In genomic region chr16:11586375-11586855, GRCh38 we compare ENCODE assay signal across 8 cellular contexts. TPM values are rescaled to one million over a fixed set of nuclear protein-coding genes. Genes with fewer than 3 reads are reported as not detected.
A peak's percentile ranks its signal among the peaks of the same experiment; 100 is the strongest.
DNase-seq lines count a peak whose midpoint lies in the region; ATAC-seq lines count a peak whose summit lies in the region.

No MANE protein-coding gene starts in this region.

- peaks cover 2% of the 10 kb centered on the region for H3K36me3 Mint-ChIP-seq in activated naive CD4-positive, alpha-beta T cell treated with anti-CD3 and anti-CD28 coated beads, Interleukin-2, amount 50 U/mL, for 24 hours
- peaks cover 1 to 20% of the 10 kb centered on the region in 2 donors for H3K36me3 Mint-ChIP-seq in stimulated activated naive B cell treated with anti-CD40 and anti-IgM and Interleukin-4, amounts not matched to agents 10 μg/mL and 1 μg/mL and 100 μg/mL, for 72 hours

- ATAC-seq in GM18907 (IDR thresholded peaks at IDR 0.05; ENCODE audit: unreplicated experiment) (peak; percentile 23), HG03025 (IDR thresholded peaks at IDR 0.05; ENCODE audit: low FRiP score, unreplicated experiment) (peak; percentile 6)
- ATAC-seq in stimulated activated naive B cell treated with anti-CD40 and anti-IgM and Interleukin-4, amounts not matched to agents 10 μg/mL and 1 μg/mL and 100 μg/mL, for 72 hours (replicated peaks): peak; percentile 26 to 27

- H3K27ac ChIP-seq in iPS DF 6.9 (ENCODE audit: low read length): no peak overlapping the region

- peak overlapping the region; percentile 55 for H3K4me3 ChIP-seq in iPS DF 6.9 (ENCODE audit: low read length)

- peaks cover 3% of the 10 kb centered on the region; the same call in 1 of the 2 replicates for H3K36me3 ChIP-seq in iPS DF 6.9 (ENCODE audit: control insufficient read depth, insufficient read depth, low read length)

- no peaks in the 10 kb centered on the region for H3K9me3 Mint-ChIP-seq in activated naive CD4-positive, alpha-beta T cell treated with anti-CD3 and anti-CD28 coated beads, Interleukin-2, amount 50 U/mL, for 24 hours
- no peaks in the 10 kb centered on the region for H3K9me3 Mint-ChIP-seq in stimulated activated naive B cell treated with anti-CD40 and anti-IgM and Interleukin-4, amounts not matched to agents 10 μg/mL and 1 μg/mL and 100 μg/mL, for 72 hours

- peaks cover 4% of the 10 kb centered on the region for H3K27me3 ChIP-seq in iPS DF 6.9 (ENCODE audit: control insufficient read depth, insufficient read depth, low read length)

- WGBS in iPS DF 6.9 (ENCODE audit: insufficient coverage, insufficient read length): no CpG with 5 or more reads among the region's 49 CpGs

- in situ Hi-C loops in G401 (cut with HindIII; ENCODE audit: low sequenced_read_pairs): no loop called here

- H3K27ac Mint-ChIP-seq in activated naive CD4-positive, alpha-beta T cell treated with anti-CD3 and anti-CD28 coated beads, Interleukin-2, amount 50 U/mL, for 24 hours: peak overlapping the region; percentile 99
- H3K27ac Mint-ChIP-seq in stimulated activated naive B cell treated with anti-CD40 and anti-IgM and Interleukin-4, amounts not matched to agents 10 μg/mL and 1 μg/mL and 100 μg/mL, for 72 hours: peak overlapping the region; percentile 98

- DNase-seq in iPS DF 6.9 (ENCODE audit: low read depth, low spot score) (no peak), G401 (ENCODE audit: low spot score) (no peak), NCI-H345 treated with DMSO at 0.1 percent for 48 hours (lab: John Stamatoyannopoulos, UW; ENCODE audit: unreplicated experiment) (no peak), SW480 (ENCODE audit: low spot score) (no peak)
- peak; percentile 35 for DNase-seq in stimulated activated naive B cell treated with anti-CD40 and anti-IgM and Interleukin-4, amounts not matched to agents 10 μg/mL and 1 μg/mL and 100 μg/mL, for 72 hours

- peaks cover 11% of the 10 kb centered on the region for H3K4me1 ChIP-seq in iPS DF 6.9 (ENCODE audit: control insufficient read depth, insufficient read depth, low read length)

- no peaks in the 10 kb centered on the region for H3K27me3 Mint-ChIP-seq in activated naive CD4-positive, alpha-beta T cell treated with anti-CD3 and anti-CD28 coated beads, Interleukin-2, amount 50 U/mL, for 24 hours
- no peaks in the 10 kb centered on the region for H3K27me3 Mint-ChIP-seq in stimulated activated naive B cell treated with anti-CD40 and anti-IgM and Interleukin-4, amounts not matched to agents 10 μg/mL and 1 μg/mL and 100 μg/mL, for 72 hours

- no peaks in the 10 kb centered on the region for H3K9me3 ChIP-seq in iPS DF 6.9 (ENCODE audit: control insufficient read depth, insufficient read depth, low read length)

- peak overlapping the region; percentile 99 for H3K4me3 Mint-ChIP-seq in activated naive CD4-positive, alpha-beta T cell treated with anti-CD3 and anti-CD28 coated beads, Interleukin-2, amount 50 U/mL, for 24 hours
- peak overlapping the region; percentile 84 to 97 for H3K4me3 Mint-ChIP-seq in stimulated activated naive B cell treated with anti-CD40 and anti-IgM and Interleukin-4, amounts not matched to agents 10 μg/mL and 1 μg/mL and 100 μg/mL, for 72 hours

- H3K4me1 Mint-ChIP-seq in activated naive CD4-positive, alpha-beta T cell treated with anti-CD3 and anti-CD28 coated beads, Interleukin-2, amount 50 U/mL, for 24 hours: peaks cover 37% of the 10 kb centered on the region
- peaks cover 31 to 53% of the 10 kb centered on the region in 2 donors for H3K4me1 Mint-ChIP-seq in stimulated activated naive B cell treated with anti-CD40 and anti-IgM and Interleukin-4, amounts not matched to agents 10 μg/mL and 1 μg/mL and 100 μg/mL, for 72 hours

RNA-seq across cellular contexts. Expression of gene LITAF, which starts 0.3 kb away (rescaled TPM):
- 43.3 and 50.5 TPM in 2 replicates for total RNA-seq in G401 (2014; rRNA removed; shearing (Covaris generic))
